11 cellular contexts compared by ENCODE assay signal in genomic region chr2:224957540-224958465, GRCh38.
DNase-seq lines count a peak whose midpoint lies in the region; ATAC-seq and TF ChIP-seq lines count a peak whose summit lies in the region.
"Had no signal": no experiment of that assay in that cellular context is flagged by ENCODE, and none has a peak within 500 bp of the region (broad histone marks: within the 10 kb centered on the region; RNA-seq: fewer than 3 reads in every experiment).

No MANE protein-coding gene starts in this region.

- TF ChIP-seq CTCF in upper lobe of right lung (IDR thresholded peaks at IDR 0.05), result no peak

- no peak for DNase-seq in activated naive CD4-positive, alpha-beta T cell treated with anti-CD3 and anti-CD28 coated beads, Interleukin-2, amount 10 ng/mL, durations not matched to agents 7 days and 5 days
- DNase-seq in activated naive CD4-positive, alpha-beta T cell treated with Interleukin-2 at 50 U/mL for 16 hours, result no peak
- DNase-seq in activated T-helper 2 cell treated with anti-CD3 and anti-CD28 coated beads, Interferon-gamma antibody, Interleukin-2, Interleukin-4, amounts not matched to agents 10 μg/mL and 5 μg/mL and 100 μg/mL, durations not matched to agents 14 hours and 24 hours and 36 hours (ENCODE audit: low spot score), result no peak
- DNase-seq in upper lobe of right lung (no peak), AG08395 (ENCODE audit: low spot score) (no peak), NCI-H1105 treated with DMSO at 0.1 percent for 48 hours (lab: John Stamatoyannopoulos, UW) (no peak)
- DNase-seq in central memory CD4-positive, alpha-beta T cell, result no peak

- H3K4me3 Mint-ChIP-seq in activated naive CD4-positive, alpha-beta T cell treated with anti-CD3 and anti-CD28 coated beads, Interleukin-2, amount 10 ng/mL, durations not matched to agents 7 days and 5 days, result no peak overlapping the region
- H3K4me3 Mint-ChIP-seq in activated T-helper 2 cell treated with anti-CD3 and anti-CD28 coated beads, Interferon-gamma antibody, Interleukin-2, Interleukin-4, amounts not matched to agents 10 μg/mL and 5 μg/mL and 100 μg/mL, durations not matched to agents 14 hours and 24 hours and 36 hours (ENCODE audit: low read depth), result no peak overlapping the region
- H3K4me3 Mint-ChIP-seq: brain had no signal

- peaks cover 75% of the 10 kb centered on the region for H3K4me1 Mint-ChIP-seq in activated naive CD4-positive, alpha-beta T cell treated with anti-CD3 and anti-CD28 coated beads, Interleukin-2, amount 10 ng/mL, durations not matched to agents 7 days and 5 days
- peaks cover 66% of the 10 kb centered on the region for H3K4me1 Mint-ChIP-seq in activated T-helper 2 cell treated with anti-CD3 and anti-CD28 coated beads, Interferon-gamma antibody, Interleukin-2, Interleukin-4, amounts not matched to agents 10 μg/mL and 5 μg/mL and 100 μg/mL, durations not matched to agents 14 hours and 24 hours and 36 hours (ENCODE audit: low read depth)

- H3K36me3 Mint-ChIP-seq in activated naive CD4-positive, alpha-beta T cell treated with anti-CD3 and anti-CD28 coated beads, Interleukin-2, amount 10 ng/mL, durations not matched to agents 7 days and 5 days, result peaks cover 66% of the 10 kb centered on the region
- H3K36me3 Mint-ChIP-seq in activated T-helper 2 cell treated with anti-CD3 and anti-CD28 coated beads, Interferon-gamma antibody, Interleukin-2, Interleukin-4, amounts not matched to agents 10 μg/mL and 5 μg/mL and 100 μg/mL, durations not matched to agents 14 hours and 24 hours and 36 hours (ENCODE audit: low read depth), result peaks cover 59% of the 10 kb centered on the region
- H3K36me3 Mint-ChIP-seq: brain had no signal

- H3K27ac Mint-ChIP-seq in activated naive CD4-positive, alpha-beta T cell treated with anti-CD3 and anti-CD28 coated beads, Interleukin-2, amount 10 ng/mL, durations not matched to agents 7 days and 5 days, result peak overlapping the region; percentile 82
- peak overlapping the region; percentile 24 for H3K27ac Mint-ChIP-seq in activated T-helper 2 cell treated with anti-CD3 and anti-CD28 coated beads, Interferon-gamma antibody, Interleukin-2, Interleukin-4, amounts not matched to agents 10 μg/mL and 5 μg/mL and 100 μg/mL, durations not matched to agents 14 hours and 24 hours and 36 hours

- H3K4me3 ChIP-seq in upper lobe of right lung, result no peak overlapping the region

- ATAC-seq in HG02970 (IDR thresholded peaks at IDR 0.05; ENCODE audit: low FRiP score, unreplicated experiment) (peak; percentile 79), upper lobe of right lung (peak; percentile 46)

- intact Hi-C loops in activated T-helper 2 cell treated with anti-CD3 and anti-CD28 coated beads, Interferon-gamma antibody, Interleukin-2, Interleukin-4, amounts not matched to agents 10 μg/mL and 5 μg/mL and 100 μg/mL, durations not matched to agents 14 hours and 24 hours and 36 hours (cut with micrococcal nuclease), result no loop called here
- intact Hi-C loops in upper lobe of right lung (cut with DNase I), result no loop called here

- no peaks in the 10 kb centered on the region for H3K9me3 ChIP-seq in upper lobe of right lung
- H3K9me3 ChIP-seq: thoracic aorta had no signal

- peaks cover 20% of the 10 kb centered on the region for H3K4me1 ChIP-seq in upper lobe of right lung

- H3K9me3 Mint-ChIP-seq in activated naive CD4-positive, alpha-beta T cell treated with anti-CD3 and anti-CD28 coated beads, Interleukin-2, amount 10 ng/mL, durations not matched to agents 7 days and 5 days, result no peaks in the 10 kb centered on the region
- no peaks in the 10 kb centered on the region for H3K9me3 Mint-ChIP-seq in activated T-helper 2 cell treated with anti-CD3 and anti-CD28 coated beads, Interferon-gamma antibody, Interleukin-2, Interleukin-4, amounts not matched to agents 10 μg/mL and 5 μg/mL and 100 μg/mL, durations not matched to agents 14 hours and 24 hours and 36 hours

- H3K36me3 ChIP-seq in upper lobe of right lung, result no peaks in the 10 kb centered on the region
- H3K36me3 ChIP-seq: thoracic aorta had no signal

- CTCF ChIA-PET in activated naive CD4-positive, alpha-beta T cell treated with anti-CD3 and anti-CD28 coated beads, Interleukin-2, amount 10 ng/mL, durations not matched to agents 7 days and 5 days (lab: Charles Lee), result interaction anchor here (1.0 to 1.4 kb wide), 2 partner anchors 14 to 44 kb away, joined by 3 to 4 read pairs; no protein-coding TSS in a partner anchor

- H3K27ac ChIP-seq in upper lobe of right lung, result no peak overlapping the region
- H3K27ac ChIP-seq: C4-2B, thoracic aorta had no signal

- no peaks in the 10 kb centered on the region for H3K27me3 ChIP-seq in upper lobe of right lung

- no peaks in the 10 kb centered on the region for H3K27me3 Mint-ChIP-seq in activated naive CD4-positive, alpha-beta T cell treated with anti-CD3 and anti-CD28 coated beads, Interleukin-2, amount 10 ng/mL, durations not matched to agents 7 days and 5 days
- H3K27me3 Mint-ChIP-seq in activated T-helper 2 cell treated with anti-CD3 and anti-CD28 coated beads, Interferon-gamma antibody, Interleukin-2, Interleukin-4, amounts not matched to agents 10 μg/mL and 5 μg/mL and 100 μg/mL, durations not matched to agents 14 hours and 24 hours and 36 hours (ENCODE audit: low read depth), result no peaks in the 10 kb centered on the region
- H3K27me3 Mint-ChIP-seq: brain had no signal
